1 cellular context compared by ENCODE assay signal in the genomic region with DNA sequence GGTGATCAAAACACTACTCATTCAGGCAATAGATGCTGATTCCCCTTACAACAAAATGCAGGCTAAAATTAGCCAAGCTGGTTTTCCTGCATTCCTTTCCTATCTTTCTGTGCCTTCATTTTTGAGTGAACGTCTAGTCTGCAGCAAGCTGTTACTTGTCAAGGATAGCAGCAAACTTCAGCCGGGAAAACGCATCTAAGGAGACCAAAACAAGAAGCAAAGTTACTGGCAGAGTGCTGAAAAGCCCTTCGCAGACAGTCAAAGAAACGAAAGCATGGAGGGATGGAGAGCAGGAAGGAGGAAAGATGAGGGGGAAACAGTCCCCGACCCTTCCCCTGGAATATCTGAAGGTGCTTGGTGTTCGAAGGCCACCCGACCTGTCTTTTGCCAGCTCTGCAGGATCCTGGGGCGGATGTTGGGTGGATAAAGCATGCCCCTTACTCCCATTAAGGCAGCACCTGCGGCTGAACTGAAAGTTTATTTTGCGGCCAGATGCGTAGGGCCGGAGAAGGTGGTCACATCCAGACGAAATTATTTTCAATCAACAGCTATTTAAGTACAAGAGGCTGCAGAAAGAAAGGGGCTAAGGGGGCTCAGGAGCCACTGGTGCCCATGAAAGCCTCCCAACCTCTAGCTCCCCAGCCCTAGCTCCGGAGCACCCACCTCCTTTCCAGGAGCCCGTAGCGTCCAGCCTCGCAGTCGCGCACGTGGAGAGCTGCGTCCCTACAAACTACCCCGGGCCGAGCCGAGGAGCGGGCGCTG.
TF ChIP-seq lines count a peak whose summit lies in the region.

No MANE protein-coding gene starts in this region.

TF ChIP-seq in HepG2, 621 proteins besides CTCF, POLR2A, EP300 and RAD21 (continued from another document and continues in another):
- TF ChIP-seq ZXDC (CRISPR knock-in tag; IDR thresholded peaks at IDR 0.05) = no peak
- no peak for TF ChIP-seq SP4 (CRISPR knock-in tag; IDR thresholded peaks at IDR 0.05)
- TF ChIP-seq HMG20A (CRISPR knock-in tag; IDR thresholded peaks at IDR 0.05; ENCODE audit: borderline replicate concordance) = no peak
- TF ChIP-seq, protein P1, sequence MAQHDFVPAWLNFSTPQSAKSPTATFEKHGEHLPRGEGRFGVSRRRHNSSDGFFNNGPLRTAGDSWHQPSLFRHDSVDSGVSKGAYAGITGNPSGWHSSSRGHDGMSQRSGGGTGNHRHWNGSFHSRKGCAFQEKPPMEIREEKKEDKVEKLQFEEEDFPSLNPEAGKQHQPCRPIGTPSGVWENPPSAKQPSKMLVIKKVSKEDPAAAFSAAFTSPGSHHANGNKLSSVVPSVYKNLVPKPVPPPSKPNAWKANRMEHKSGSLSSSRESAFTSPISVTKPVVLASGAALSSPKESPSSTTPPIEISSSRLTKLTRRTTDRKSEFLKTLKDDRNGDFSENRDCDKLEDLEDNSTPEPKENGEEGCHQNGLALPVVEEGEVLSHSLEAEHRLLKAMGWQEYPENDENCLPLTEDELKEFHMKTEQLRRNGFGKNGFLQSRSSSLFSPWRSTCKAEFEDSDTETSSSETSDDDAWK (CRISPR knock-in tag; IDR thresholded peaks at IDR 0.05) = no peak
- TF ChIP-seq NFRKB (IDR thresholded peaks at IDR 0.05) = no peak
- no peak for TF ChIP-seq HOXA9 (CRISPR knock-in tag; IDR thresholded peaks at IDR 0.05; ENCODE audit: borderline replicate concordance)
- TF ChIP-seq ZNF121 (CRISPR knock-in tag; IDR thresholded peaks at IDR 0.05) = no peak
- TF ChIP-seq PAX8 (CRISPR knock-in tag; IDR thresholded peaks at IDR 0.05; ENCODE audit: borderline replicate concordance) = no peak
- TF ChIP-seq, protein P2, sequence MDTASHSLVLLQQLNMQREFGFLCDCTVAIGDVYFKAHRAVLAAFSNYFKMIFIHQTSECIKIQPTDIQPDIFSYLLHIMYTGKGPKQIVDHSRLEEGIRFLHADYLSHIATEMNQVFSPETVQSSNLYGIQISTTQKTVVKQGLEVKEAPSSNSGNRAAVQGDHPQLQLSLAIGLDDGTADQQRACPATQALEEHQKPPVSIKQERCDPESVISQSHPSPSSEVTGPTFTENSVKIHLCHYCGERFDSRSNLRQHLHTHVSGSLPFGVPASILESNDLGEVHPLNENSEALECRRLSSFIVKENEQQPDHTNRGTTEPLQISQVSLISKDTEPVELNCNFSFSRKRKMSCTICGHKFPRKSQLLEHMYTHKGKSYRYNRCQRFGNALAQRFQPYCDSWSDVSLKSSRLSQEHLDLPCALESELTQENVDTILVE (CRISPR knock-in tag; IDR thresholded peaks at IDR 0.05) = no peak
- no peak for TF ChIP-seq SMC3 (IDR thresholded peaks at IDR 0.05; ENCODE audit: low read length)
- no peak for TF ChIP-seq ZBTB1 (CRISPR knock-in tag; IDR thresholded peaks at IDR 0.05; ENCODE audit: borderline replicate concordance)
- TF ChIP-seq, protein P3, sequence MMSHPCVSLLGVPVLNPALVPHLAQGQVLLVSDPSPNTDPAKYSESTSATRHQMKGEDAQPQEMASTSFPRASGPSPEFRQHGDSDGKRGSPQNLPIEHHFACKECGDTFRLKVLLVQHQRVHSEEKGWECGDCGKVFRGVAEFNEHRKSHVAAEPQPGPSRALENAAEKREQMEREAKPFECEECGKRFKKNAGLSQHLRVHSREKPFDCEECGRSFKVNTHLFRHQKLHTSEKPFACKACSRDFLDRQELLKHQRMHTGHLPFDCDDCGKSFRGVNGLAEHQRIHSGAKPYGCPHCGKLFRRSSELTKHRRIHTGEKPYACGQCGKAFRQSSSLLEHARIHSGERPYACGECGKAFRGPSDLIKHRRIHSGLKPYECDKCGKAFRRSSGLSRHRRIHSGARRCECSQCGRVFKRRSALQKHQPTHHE (CRISPR knock-in tag; IDR thresholded peaks at IDR 0.05; ENCODE audit: borderline replicate concordance) = no peak
- no peak for TF ChIP-seq ZNF839 (CRISPR knock-in tag; IDR thresholded peaks at IDR 0.05; ENCODE audit: borderline replicate concordance)
- no peak for TF ChIP-seq ZFAT (CRISPR knock-in tag; conservative IDR thresholded peaks at IDR 0.05)
- TF ChIP-seq ZFP36 (IDR thresholded peaks at IDR 0.05; ENCODE audit: borderline replicate concordance, low read depth, low read length, partially characterized antibody) = no peak
- no peak for TF ChIP-seq HNRNPLL (IDR thresholded peaks at IDR 0.05; ENCODE audit: low read depth, low read length, poor library complexity, severe bottlenecking)
- no peak; the same call in 1 of the 2 replicates for TF ChIP-seq FOXP4 (CRISPR knock-in tag; IDR thresholded peaks at IDR 0.05)
- peak; percentile 43; the same call in 1 of the 2 replicates for TF ChIP-seq ZNF292 (CRISPR knock-in tag; IDR thresholded peaks at IDR 0.05; ENCODE audit: borderline replicate concordance, low read depth)
- no peak for TF ChIP-seq ZFP36L2 (CRISPR knock-in tag; IDR thresholded peaks at IDR 0.05)
- TF ChIP-seq ZNF224 (CRISPR knock-in tag; IDR thresholded peaks at IDR 0.05) = 0 out of 2 replicates have a peak, but pooled peaks have one; percentile 93
- TF ChIP-seq ATAD3A (CRISPR knock-in tag; IDR thresholded peaks at IDR 0.05) = no peak
- TF ChIP-seq ZNF552 (CRISPR knock-in tag; IDR thresholded peaks at IDR 0.05; ENCODE audit: borderline replicate concordance) = no peak
- TF ChIP-seq ZNF747 (CRISPR knock-in tag; IDR thresholded peaks at IDR 0.05; ENCODE audit: borderline replicate concordance) = no peak
- TF ChIP-seq HMGA1 (CRISPR knock-in tag; conservative IDR thresholded peaks at IDR 0.05) = 0 out of 2 replicates have a peak, but pooled peaks have one; percentile 34
- TF ChIP-seq TFAP4 (IDR thresholded peaks at IDR 0.05; ENCODE audit: borderline replicate concordance, low read depth) = no peak
- TF ChIP-seq TRIM24 (CRISPR knock-in tag; IDR thresholded peaks at IDR 0.05) = no peak
- TF ChIP-seq FLYWCH1 (CRISPR knock-in tag; IDR thresholded peaks at IDR 0.05) = no peak
- no peak for TF ChIP-seq FOXJ3 (CRISPR knock-in tag; IDR thresholded peaks at IDR 0.05; ENCODE audit: borderline replicate concordance)
- TF ChIP-seq ZNF337 (CRISPR knock-in tag; IDR thresholded peaks at IDR 0.05; ENCODE audit: borderline replicate concordance, low read depth) = no peak
- no peak for TF ChIP-seq CHD2 (IDR thresholded peaks at IDR 0.05; ENCODE audit: low read depth, low read length)
- TF ChIP-seq MTF2 (CRISPR knock-in tag; IDR thresholded peaks at IDR 0.05; ENCODE audit: borderline replicate concordance) = peak; percentile 5; the same call in 1 of the 2 replicates
- no peak for TF ChIP-seq FOXK1 (CRISPR knock-in tag; IDR thresholded peaks at IDR 0.05; ENCODE audit: borderline replicate concordance, low read depth)
- TF ChIP-seq SUZ12 (IDR thresholded peaks at IDR 0.05; ENCODE audit: low read depth, low read length) = no peak
- TF ChIP-seq TOPORS (CRISPR knock-in tag; IDR thresholded peaks at IDR 0.05) = no peak
- TF ChIP-seq, protein P4, sequence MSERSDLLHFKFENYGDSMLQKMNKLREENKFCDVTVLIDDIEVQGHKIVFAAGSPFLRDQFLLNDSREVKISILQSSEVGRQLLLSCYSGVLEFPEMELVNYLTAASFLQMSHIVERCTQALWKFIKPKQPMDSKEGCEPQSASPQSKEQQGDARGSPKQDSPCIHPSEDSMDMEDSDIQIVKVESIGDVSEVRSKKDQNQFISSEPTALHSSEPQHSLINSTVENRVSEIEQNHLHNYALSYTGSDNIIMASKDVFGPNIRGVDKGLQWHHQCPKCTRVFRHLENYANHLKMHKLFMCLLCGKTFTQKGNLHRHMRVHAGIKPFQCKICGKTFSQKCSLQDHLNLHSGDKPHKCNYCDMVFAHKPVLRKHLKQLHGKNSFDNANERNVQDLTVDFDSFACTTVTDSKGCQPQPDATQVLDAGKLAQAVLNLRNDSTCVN (CRISPR knock-in tag; IDR thresholded peaks at IDR 0.05; ENCODE audit: borderline replicate concordance) = peak; percentile 70; the same call in 1 of the 2 replicates
- TF ChIP-seq ZNF558 (CRISPR knock-in tag; IDR thresholded peaks at IDR 0.05; ENCODE audit: borderline replicate concordance) = no peak
- TF ChIP-seq SRY (CRISPR knock-in tag; IDR thresholded peaks at IDR 0.05) = no peak
- no peak for TF ChIP-seq REL (CRISPR knock-in tag; conservative IDR thresholded peaks at IDR 0.05)
- TF ChIP-seq ZNF629 (CRISPR knock-in tag; conservative IDR thresholded peaks at IDR 0.05) = no peak
- no peak for TF ChIP-seq RORA (CRISPR knock-in tag; IDR thresholded peaks at IDR 0.05)
- no peak for TF ChIP-seq SSRP1 (CRISPR knock-in tag; IDR thresholded peaks at IDR 0.05)
- no peak for TF ChIP-seq FOXP1 (IDR thresholded peaks at IDR 0.05)
- TF ChIP-seq FOXP1 (CRISPR knock-in tag; IDR thresholded peaks at IDR 0.05) = no peak
- TF ChIP-seq NFE2L2 (IDR thresholded peaks at IDR 0.05; ENCODE audit: low read length) = no peak
- no peak for TF ChIP-seq PAWR (CRISPR knock-in tag; IDR thresholded peaks at IDR 0.05; ENCODE audit: borderline replicate concordance)
- no peak for TF ChIP-seq ZNF296 (CRISPR knock-in tag; conservative IDR thresholded peaks at IDR 0.05)
- TF ChIP-seq ZNF749 (CRISPR knock-in tag; IDR thresholded peaks at IDR 0.05; ENCODE audit: borderline replicate concordance) = no peak
- TF ChIP-seq, protein P5, sequence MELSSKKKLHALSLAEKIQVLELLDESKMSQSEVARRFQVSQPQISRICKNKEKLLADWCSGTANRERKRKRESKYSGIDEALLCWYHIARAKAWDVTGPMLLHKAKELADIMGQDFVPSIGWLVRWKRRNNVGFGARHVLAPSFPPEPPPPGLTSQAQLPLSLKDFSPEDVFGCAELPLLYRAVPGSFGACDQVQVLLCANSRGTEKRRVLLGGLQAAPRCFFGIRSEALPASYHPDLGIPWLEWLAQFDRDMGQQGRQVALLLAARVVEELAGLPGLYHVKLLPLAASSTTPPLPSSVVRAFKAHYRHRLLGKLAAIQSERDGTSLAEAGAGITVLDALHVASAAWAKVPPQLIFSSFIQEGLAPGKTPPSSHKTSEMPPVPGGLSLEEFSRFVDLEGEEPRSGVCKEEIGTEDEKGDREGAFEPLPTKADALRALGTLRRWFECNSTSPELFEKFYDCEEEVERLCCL (CRISPR knock-in tag; IDR thresholded peaks at IDR 0.05; ENCODE audit: borderline replicate concordance) = no peak
- no peak for TF ChIP-seq MED8 (CRISPR knock-in tag; IDR thresholded peaks at IDR 0.05; ENCODE audit: insufficient replicate concordance)
- no peak for TF ChIP-seq ZNF883 (CRISPR knock-in tag; IDR thresholded peaks at IDR 0.05; ENCODE audit: not compliant biosample characterization)
- TF ChIP-seq MAX (IDR thresholded peaks at IDR 0.05) = no peak; the same call in 1 of the 2 replicates
- no peak for TF ChIP-seq ELK4 (CRISPR knock-in tag; IDR thresholded peaks at IDR 0.05; ENCODE audit: borderline replicate concordance)
- no peak for TF ChIP-seq ARNT2 (CRISPR knock-in tag; IDR thresholded peaks at IDR 0.05; ENCODE audit: low read depth)
- no peak for TF ChIP-seq CBX1 (IDR thresholded peaks at IDR 0.05; ENCODE audit: low read depth)
- TF ChIP-seq MIXL1 (CRISPR knock-in tag; IDR thresholded peaks at IDR 0.05) = no peak; the same call in 1 of the 2 replicates
